28 cellular contexts compared by ENCODE assay signal in the genomic region with DNA sequence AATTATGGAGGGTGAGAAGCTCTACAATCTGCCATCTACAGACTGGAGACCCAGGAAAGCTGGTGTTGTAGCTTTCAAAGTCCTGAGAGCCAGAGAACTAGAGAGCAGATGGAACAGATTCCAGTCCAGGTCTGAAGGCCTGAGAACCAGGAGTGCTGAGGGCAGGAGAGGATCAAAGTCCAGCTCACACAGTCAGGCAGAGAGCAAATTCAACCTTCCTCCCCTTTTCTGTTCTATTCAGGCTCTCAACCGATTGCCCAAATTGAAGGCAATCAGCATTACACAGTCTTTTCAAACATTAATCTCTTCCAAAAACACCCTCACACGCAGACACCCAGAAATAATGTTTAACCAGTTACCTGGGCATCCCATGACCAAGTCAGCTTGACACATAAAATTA. TPM values are rescaled to one million over a fixed set of nuclear protein-coding genes. Genes with fewer than 3 reads are reported as not detected.
"Had no signal": no experiment of that assay in that cellular context is flagged by ENCODE, and none has a peak within 500 bp of the region (broad histone marks: within the 10 kb centered on the region; RNA-seq: fewer than 3 reads in every experiment).

No MANE protein-coding gene starts in this region.

- FAIRE-seq: astrocyte had no signal

- H3K27ac ChIP-seq: brain microvascular endothelial cell, cardiac muscle cell, KMS-11 had no signal

- ATAC-seq: activated CD8-positive, alpha-beta memory T cell treated with anti-CD3 and anti-CD28 coated beads, Interleukin-2, amount 10 ng/mL, durations not matched to agents 7 days and 5 days; activated naive CD4-positive, alpha-beta T cell treated with anti-CD3 and anti-CD28 coated beads, Interleukin-2, amount 50 U/mL, for 72 hours; activated naive CD8-positive, alpha-beta T cell treated with anti-CD3 and anti-CD28 coated beads, Interleukin-2, amount 50 U/mL, for 24 hours; PC-3 had no signal

- H3K36me3 ChIP-seq: brain microvascular endothelial cell, cardiac muscle cell had no signal

- DNase-seq: activated B cell treated with CpG ODN at 0.5 μM for 24 hours; activated CD4-positive, alpha-beta T cell treated with anti-CD3 and anti-CD28 coated beads for 1 hour; activated CD4-positive, alpha-beta T cell treated with anti-CD3 and anti-CD28 coated beads, Interleukin-2, amount 10 ng/mL, durations not matched to agents 24 days and 14 days; activated CD4-positive, alpha-beta T cell treated with anti-CD3 and anti-CD28 coated beads, Interleukin-2, amount 50 U/mL, for 48 hours; activated CD8-positive, alpha-beta memory T cell treated with anti-CD3 and anti-CD28 coated beads, Interleukin-2, amount 10 ng/mL, durations not matched to agents 7 days and 5 days; activated effector memory CD4-positive, alpha-beta T cell treated with Interleukin-2 at 50 U/mL for 16 hours; activated naive CD4-positive, alpha-beta T cell treated with Interleukin-2 at 50 U/mL for 16 hours; activated naive CD8-positive, alpha-beta T cell treated with anti-CD3 and anti-CD28 coated beads, Interleukin-2, amount 50 U/mL, for 24 hours; activated T-cell treated with anti-CD3 and anti-CD28 coated beads, Interleukin-2, amount 50 U/mL, for 24 hours; amygdala; brain microvascular endothelial cell; MV-4-11; NCI-H1092 treated with DMSO at 0.1 percent for 48 hours; NCI-H1417 treated with DMSO at 0.1 percent for 48 hours; NCI-H1694; NCI-H2029; NCI-H345; NCI-H510A; NCI-H69; PC-3; SHP77 treated with DMSO at 0.1 percent for 48 hours had no signal

- H3K4me3 ChIP-seq: cardiac muscle cell had no signal

RNA-seq across cellular contexts. Expression of gene TMPRSS2, which starts 2.5 kb away (rescaled TPM):
- total RNA-seq: activated B cell treated with CpG ODN at 0.5 μM for 24 hours; activated CD4-positive, alpha-beta T cell treated with anti-CD3 and anti-CD28 coated beads, Interleukin-2, amount 10 ng/mL, durations not matched to agents 24 days and 14 days; activated CD8-positive, alpha-beta memory T cell treated with anti-CD3 and anti-CD28 coated beads, Interleukin-2, amount 10 ng/mL, durations not matched to agents 7 days and 5 days; activated naive CD4-positive, alpha-beta T cell treated with anti-CD3 and anti-CD28 coated beads, Interleukin-2, amount 50 U/mL, for 72 hours; activated T-helper 1 cell treated with anti-CD3 and anti-CD28 coated beads, Interleukin-12 subunit alpha, Interleukin-12 subunit beta, Interleukin-2, Interleukin-4 antibody, amounts not matched to agents 30 ng/mL and 10 ng/mL and 1 ng/mL, durations not matched to agents 14 hours and 24 hours and 36 hours; cardiac muscle cell; MCF 10A; SK-MEL-5 had no signal
- polyA plus RNA-seq: cardiac muscle cell had no signal
